8 cellular contexts compared by ENCODE assay signal in genomic region chr4:173521474-173522159, GRCh38. TPM values are rescaled to one million over a fixed set of nuclear protein-coding genes. Genes with fewer than 3 reads are reported as not detected.
A peak's percentile ranks its signal among the peaks of the same experiment; 100 is the strongest.
DNase-seq lines count a peak whose midpoint lies in the region; ATAC-seq and TF ChIP-seq lines count a peak whose summit lies in the region.
"Had no signal": no experiment of that assay in that cellular context is flagged by ENCODE, and none has a peak within 500 bp of the region (broad histone marks: within the 10 kb centered on the region; RNA-seq: fewer than 3 reads in every experiment).

No MANE protein-coding gene starts in this region.

- 7% methylated on average over 20 of the region's 27 CpGs for WGBS in right lobe of liver (ENCODE audit: insufficient coverage, low coverage, low lambda C conversion rate, missing lambda C conversion rate)
- WGBS in stomach, 5 donors, result 10 to 17% (median 13%) methylated on average over 26 to 27 of the region's 27 CpGs

- peak overlapping the region in 2 of 3 donors; percentile 30 to 37 for H3K27ac ChIP-seq in right lobe of liver
- peak overlapping the region in 4 of 5 donors; percentile 75 to 92 (median 85) for H3K27ac ChIP-seq in stomach

- H3K27me3 Mint-ChIP-seq in central memory CD8-positive, alpha-beta T cell, result peaks cover 94% of the 10 kb centered on the region

- TF ChIP-seq EP300 in stomach (IDR thresholded peaks at IDR 0.05), result no peak

- TF ChIP-seq CTCF in right lobe of liver (IDR thresholded peaks at IDR 0.05) (no peak), stomach (IDR thresholded peaks at IDR 0.05) (no peak), GM20000 (IDR thresholded peaks at IDR 0.05; ENCODE audit: extremely low read depth, missing control alignments) (no peak)

- peaks cover 11% of the 10 kb centered on the region for H3K36me3 Mint-ChIP-seq in central memory CD8-positive, alpha-beta T cell (ENCODE audit: insufficient read depth)

- no peak for TF ChIP-seq POLR2A in right lobe of liver (IDR thresholded peaks at IDR 0.05)
- TF ChIP-seq POLR2A in stomach (IDR thresholded peaks at IDR 0.05), result no peak

- H3K27me3 ChIP-seq in right lobe of liver (peaks cover 16 to 50% of the 10 kb centered on the region in 2 donors), stomach (peaks cover 0 to 100% (median 97%) of the 10 kb centered on the region in 3 donors)

- H3K4me1 Mint-ChIP-seq in central memory CD8-positive, alpha-beta T cell, result peaks cover 19% of the 10 kb centered on the region

- peaks cover 0 to 14% (median 0%) of the 10 kb centered on the region in 4 donors for H3K4me1 ChIP-seq in right lobe of liver
- H3K4me1 ChIP-seq in stomach, result peaks cover 16 to 65% (median 36%) of the 10 kb centered on the region in 4 donors

- intact Hi-C loops in right lobe of liver (cut with DNase I), result no loop called here
- intact Hi-C loops in stomach (cut with DNase I; ENCODE audit: low total_unique reads), result no loop called here

- no peaks in the 10 kb centered on the region for H3K9me3 ChIP-seq in right lobe of liver
- H3K9me3 ChIP-seq in stomach, result peaks cover 0 to 6% (median 0%) of the 10 kb centered on the region in 4 donors

- no peak overlapping the region for H3K27ac Mint-ChIP-seq in central memory CD8-positive, alpha-beta T cell (ENCODE audit: low read depth)

- H3K4me3 Mint-ChIP-seq in central memory CD8-positive, alpha-beta T cell, result peak overlapping the region; percentile 25

- ATAC-seq in central memory CD8-positive, alpha-beta T cell (replicated peaks; ENCODE audit: extremely low read depth, poor library complexity, severe bottlenecking), result no peak
- peak in 2 of 4 donors; percentile 18 to 21 for ATAC-seq in right lobe of liver
- no peak for ATAC-seq in HG02884 (IDR thresholded peaks at IDR 0.05; ENCODE audit: unreplicated experiment)

- DNase-seq in NCI-H526 (lab: John Stamatoyannopoulos, UW) (peak; percentile 20 to 53), right lobe of liver (no peak), stomach (no peak), GM20000 (ENCODE audit: low spot score) (no peak), OCI-M1 (lab: John Stamatoyannopoulos, UW) (no peak)
- no peak for DNase-seq in central memory CD8-positive, alpha-beta T cell (ENCODE audit: low spot score in 2 of 2)

- H3K4me3 ChIP-seq in right lobe of liver, result peak overlapping the region in 1 of 3 donors; percentile 16
- peak overlapping the region; percentile 37 to 64 (median 60) for H3K4me3 ChIP-seq in stomach

- no peaks in the 10 kb centered on the region for H3K36me3 ChIP-seq in right lobe of liver
- H3K36me3 ChIP-seq in stomach, result peaks cover 0 to 24% (median 0%) of the 10 kb centered on the region in 4 donors

- no peaks in the 10 kb centered on the region for H3K9me3 Mint-ChIP-seq in central memory CD8-positive, alpha-beta T cell

RNA-seq across cellular contexts. Expression of gene HAND2, which starts 8.4 kb away (rescaled TPM):
- total RNA-seq in right lobe of liver, result 10 to 100 TPM in 1 of 6 experiments, 1 to 10 TPM in 5; 2.1 to 11.2 (median 6.2) TPM
- 100 to 1,000 TPM in 1 of 5 donors, 10 to 100 TPM in 4; 16.3 to 234 (median 23.3) TPM for total RNA-seq in stomach
- polyA plus RNA-seq in stomach, result 10 to 100 TPM in 1 of 3 donors, 1 to 10 TPM in 2; 1.9 to 11.6 (median 4.0) TPM
- total RNA-seq: activated CD4-positive, alpha-beta T cell treated with anti-CD3 and anti-CD28 coated beads, Interleukin-2, amount 10 ng/mL, durations not matched to agents 24 days and 14 days had no signal

Comparison
In these comparisons a context has a peak if more than half of its experiments do, and no peak if none do; other contexts are left out.
1. DNase-seq: peak in NCI-H526 (2 of 2); none in central memory CD8-positive, alpha-beta T cell (0 of 2), right lobe of liver (0 of 3), stomach (single experiment), GM20000 (single experiment) and OCI-M1 (single experiment).